ENCODE assay signal across 21 cellular contexts in genomic region chr6:170402318-170403040, GRCh38.
DNase-seq lines count a peak whose midpoint lies in the region; ATAC-seq and TF ChIP-seq lines count a peak whose summit lies in the region.
"Had no signal": no experiment of that assay in that cellular context is flagged by ENCODE, and none has a peak within 500 bp of the region (broad histone marks: within the 10 kb centered on the region; RNA-seq: fewer than 3 reads in every experiment).

No MANE protein-coding gene starts in this region.

- H3K4me3 Mint-ChIP-seq in endothelial cell (ENCODE audit: unreplicated experiment) (no peak overlapping the region), neural crest cell (no peak overlapping the region)
- H3K4me3 Mint-ChIP-seq: activated CD4-positive, alpha-beta T cell treated with anti-CD3 and anti-CD28 coated beads, Interleukin-2, amount 10 ng/mL, durations not matched to agents 24 days and 14 days had no signal

- H3K27me3 ChIP-seq in effector memory CD4-positive, alpha-beta T cell (replicated peaks; ENCODE audit: control insufficient read depth, insufficient read depth, low read length, poor library complexity, severe bottlenecking), result no peaks in the 10 kb centered on the region
- H3K27me3 ChIP-seq: breast epithelium, gastroesophageal sphincter, spleen, stomach had no signal

- peaks cover 1% of the 10 kb centered on the region for H3K27me3 Mint-ChIP-seq in endothelial cell (ENCODE audit: unreplicated experiment)
- H3K27me3 Mint-ChIP-seq in neural crest cell (ENCODE audit: low read depth), result no peaks in the 10 kb centered on the region
- H3K27me3 Mint-ChIP-seq: activated CD4-positive, alpha-beta T cell treated with anti-CD3 and anti-CD28 coated beads, Interleukin-2, amount 10 ng/mL, durations not matched to agents 24 days and 14 days had no signal

- peaks cover 51% of the 10 kb centered on the region for H3K36me3 ChIP-seq in effector memory CD4-positive, alpha-beta T cell (ENCODE audit: control insufficient read depth, insufficient read depth, low read length)
- H3K36me3 ChIP-seq: breast epithelium had no signal

- H3K27ac Mint-ChIP-seq in endothelial cell (ENCODE audit: unreplicated experiment), result peak overlapping the region; percentile 3
- H3K27ac Mint-ChIP-seq in neural crest cell (ENCODE audit: unreplicated experiment), result peak overlapping the region; percentile 95
- H3K27ac Mint-ChIP-seq: activated CD4-positive, alpha-beta T cell treated with anti-CD3 and anti-CD28 coated beads, Interleukin-2, amount 10 ng/mL, durations not matched to agents 24 days and 14 days had no signal

- H3K27ac ChIP-seq in effector memory CD4-positive, alpha-beta T cell (ENCODE audit: insufficient read depth, low read length, poor library complexity, severe bottlenecking), result no peak overlapping the region
- H3K27ac ChIP-seq: breast epithelium, epithelial cell of prostate, gastroesophageal sphincter, spleen, stomach had no signal

- no peaks in the 10 kb centered on the region for H3K9me3 ChIP-seq in effector memory CD4-positive, alpha-beta T cell (ENCODE audit: control insufficient read depth, low read length)
- H3K9me3 ChIP-seq: breast epithelium, gastroesophageal sphincter, spleen, stomach had no signal

- H3K4me3 ChIP-seq in effector memory CD4-positive, alpha-beta T cell (ENCODE audit: insufficient read depth, low read depth, low read length, poor library complexity, severe bottlenecking), result no peak overlapping the region
- H3K4me3 ChIP-seq: breast epithelium, gastroesophageal sphincter, spleen, stomach had no signal

- H3K36me3 Mint-ChIP-seq in endothelial cell (ENCODE audit: low read depth, unreplicated experiment) (peaks cover 27% of the 10 kb centered on the region), neural crest cell (ENCODE audit: low read depth) (peaks cover 29% of the 10 kb centered on the region)

- no peak for TF ChIP-seq CTCF in endothelial cell (IDR thresholded peaks at IDR 0.05; ENCODE audit: unreplicated experiment)
- TF ChIP-seq CTCF in neural crest cell (conservative IDR thresholded peaks at IDR 0.05), result no peak

- DNase-seq in DMS79 (lab: John Stamatoyannopoulos, UW) (peak; percentile 54), LHCN-M2 (ENCODE audit: low read depth) (peak; percentile 29), endothelial cell (ENCODE audit: low spot score) (no peak), neural crest cell (ENCODE audit: low read depth, low spot score) (no peak)
- DNase-seq in effector memory CD4-positive, alpha-beta T cell, result no peak
- DNase-seq: activated CD4-positive, alpha-beta T cell treated with anti-CD3 and anti-CD28 coated beads, Interleukin-2, amount 10 ng/mL, durations not matched to agents 24 days and 14 days; midbrain; NCI-H2171 treated with DMSO at 0.1 percent for 48 hours; NCI-H69; SHP77; spleen; stimulated activated CD4-positive, alpha-beta T cell treated with anti-CD3 and anti-CD28 coated beads, Interleukin-4, amount 100 ng/mL, for 4 hours; stomach; trophoblast cell had no signal

- ATAC-seq in GM21526 (IDR thresholded peaks at IDR 0.05; ENCODE audit: low FRiP score, unreplicated experiment) (no peak), HG03354 (IDR thresholded peaks at IDR 0.05; ENCODE audit: poor library complexity, severe bottlenecking, unreplicated experiment) (no peak), GM21390 (IDR thresholded peaks at IDR 0.05; ENCODE audit: unreplicated experiment) (no peak)
- ATAC-seq: gastroesophageal sphincter, HCT116 had no signal

- H3K4me1 ChIP-seq in effector memory CD4-positive, alpha-beta T cell (ENCODE audit: control insufficient read depth, insufficient read depth, low read length, poor library complexity, severe bottlenecking), result no peaks in the 10 kb centered on the region
- H3K4me1 ChIP-seq: breast epithelium, gastroesophageal sphincter, spleen, stomach had no signal

- H3K4me1 Mint-ChIP-seq in endothelial cell (ENCODE audit: unreplicated experiment), result no peaks in the 10 kb centered on the region
- peaks cover 30% of the 10 kb centered on the region for H3K4me1 Mint-ChIP-seq in neural crest cell
- H3K4me1 Mint-ChIP-seq: activated CD4-positive, alpha-beta T cell treated with anti-CD3 and anti-CD28 coated beads, Interleukin-2, amount 10 ng/mL, durations not matched to agents 24 days and 14 days had no signal

- H3K9me3 Mint-ChIP-seq in endothelial cell (ENCODE audit: unreplicated experiment), result no peaks in the 10 kb centered on the region
- no peaks in the 10 kb centered on the region for H3K9me3 Mint-ChIP-seq in neural crest cell
- H3K9me3 Mint-ChIP-seq: activated CD4-positive, alpha-beta T cell treated with anti-CD3 and anti-CD28 coated beads, Interleukin-2, amount 10 ng/mL, durations not matched to agents 24 days and 14 days had no signal

Comparison
In these comparisons a context has a peak if more than half of its experiments do, and no peak if none do; other contexts are left out.
1. DNase-seq: peak in DMS79 (single experiment) and LHCN-M2 (single experiment); none in endothelial cell (single experiment), neural crest cell (single experiment) and effector memory CD4-positive, alpha-beta T cell (0 of 3).